9 cellular contexts compared by ENCODE assay signal in the genomic region with DNA sequence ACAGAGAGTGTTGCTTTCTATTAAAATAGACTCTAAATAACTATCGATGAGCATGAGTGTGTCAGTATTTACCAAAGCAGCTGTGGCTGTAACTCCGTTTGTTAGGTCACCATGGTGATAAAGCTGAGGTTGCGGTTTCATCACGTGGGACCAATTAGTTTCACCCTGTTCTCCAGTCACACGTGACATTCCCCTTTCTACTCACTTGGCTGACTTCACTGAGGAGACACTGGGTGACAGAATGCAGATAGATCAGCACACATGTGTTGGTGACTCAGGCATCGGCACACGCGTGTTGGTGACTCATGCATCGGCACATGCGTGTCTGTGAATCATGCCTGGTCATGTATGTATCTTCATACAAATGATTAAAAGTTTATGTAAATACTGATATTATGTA.
A peak's percentile ranks its signal among the peaks of the same experiment; 100 is the strongest.
DNase-seq lines count a peak whose midpoint lies in the region; ATAC-seq and TF ChIP-seq lines count a peak whose summit lies in the region.
"Had no signal": no experiment of that assay in that cellular context is flagged by ENCODE, and none has a peak within 500 bp of the region (broad histone marks: within the 10 kb centered on the region; RNA-seq: fewer than 3 reads in every experiment).

No MANE protein-coding gene starts in this region.

- peaks cover 10% of the 10 kb centered on the region for H3K27me3 Mint-ChIP-seq in activated CD4-positive, alpha-beta T cell treated with anti-CD3 and anti-CD28 coated beads for 36 hours

- CTCF ChIA-PET in activated CD4-positive, alpha-beta T cell treated with anti-CD3 and anti-CD28 coated beads for 36 hours (lab: Charles Lee): no interaction called here

- no peak overlapping the region for H3K4me3 Mint-ChIP-seq in activated CD4-positive, alpha-beta T cell treated with anti-CD3 and anti-CD28 coated beads for 36 hours
- H3K4me3 Mint-ChIP-seq: natural killer cell treated with Interleukin-12 subunit alpha and Interleukin-12 subunit beta and Interleukin-15 and Interleukin-18, amount 100 ng/mL, for 72 hours had no signal

- intact Hi-C loops in activated CD4-positive, alpha-beta T cell treated with anti-CD3 and anti-CD28 coated beads for 36 hours (cut with DNase I, micrococcal nuclease): no loop called here

- H3K9me3 Mint-ChIP-seq in activated CD4-positive, alpha-beta T cell treated with anti-CD3 and anti-CD28 coated beads for 36 hours (ENCODE audit: low read depth): no peaks in the 10 kb centered on the region
- H3K9me3 Mint-ChIP-seq: natural killer cell treated with Interleukin-12 subunit alpha and Interleukin-12 subunit beta and Interleukin-15 and Interleukin-18, amount 100 ng/mL, for 72 hours had no signal

- DNase-seq in activated CD4-positive, alpha-beta T cell treated with anti-CD3 and anti-CD28 coated beads for 36 hours: no peak
- no peak for DNase-seq in activated CD4-positive, alpha-beta T cell treated with anti-CD3 and anti-CD28 coated beads, Interleukin-2, amount 50 U/mL, for 4 hours
- peak; percentile 94 for DNase-seq in NCI-H748 (lab: John Stamatoyannopoulos, UW; ENCODE audit: unreplicated experiment)
- peak; percentile 77 for DNase-seq in epidermal melanocyte (ENCODE audit: insufficient read length, low spot score)
- peak; percentile 90 for DNase-seq in renal cortical epithelial cell (ENCODE audit: low read depth)
- no peak for DNase-seq in activated effector memory CD4-positive, alpha-beta T cell treated with Interleukin-2 at 50 U/mL for 16 hours
- DNase-seq in NCI-H1436 (lab: John Stamatoyannopoulos, UW): no peak
- no peak for DNase-seq in omental fat pad (ENCODE audit: low spot score)

- no peaks in the 10 kb centered on the region for H3K4me1 Mint-ChIP-seq in activated CD4-positive, alpha-beta T cell treated with anti-CD3 and anti-CD28 coated beads for 36 hours

- TF ChIP-seq CTCF in omental fat pad (IDR thresholded peaks at IDR 0.05): no peak

- no peak overlapping the region for H3K27ac Mint-ChIP-seq in activated CD4-positive, alpha-beta T cell treated with anti-CD3 and anti-CD28 coated beads for 36 hours
- H3K27ac Mint-ChIP-seq: natural killer cell treated with Interleukin-12 subunit alpha and Interleukin-12 subunit beta and Interleukin-15 and Interleukin-18, amount 100 ng/mL, for 72 hours had no signal

- peak; percentile 26 for ATAC-seq in activated CD4-positive, alpha-beta T cell treated with anti-CD3 and anti-CD28 coated beads for 36 hours
- no peak for ATAC-seq in omental fat pad (ENCODE audit: low FRiP score)

- H3K36me3 Mint-ChIP-seq in activated CD4-positive, alpha-beta T cell treated with anti-CD3 and anti-CD28 coated beads for 36 hours (ENCODE audit: low read depth): no peaks in the 10 kb centered on the region
- H3K36me3 Mint-ChIP-seq: natural killer cell treated with Interleukin-12 subunit alpha and Interleukin-12 subunit beta and Interleukin-15 and Interleukin-18, amount 100 ng/mL, for 72 hours had no signal

- POLR2A ChIA-PET in activated CD4-positive, alpha-beta T cell treated with anti-CD3 and anti-CD28 coated beads for 36 hours (lab: Charles Lee): no interaction called here

Comparison
In these comparisons a context has a peak if more than half of its experiments do, and no peak if none do; other contexts are left out.
1. DNase-seq: peak in NCI-H748 (single experiment), epidermal melanocyte (single experiment) and renal cortical epithelial cell (single experiment); none in activated CD4-positive, alpha-beta T cell treated with anti-CD3 and anti-CD28 coated beads for 36 hours (single experiment), activated CD4-positive, alpha-beta T cell treated with anti-CD3 and anti-CD28 coated beads, Interleukin-2, amount 50 U/mL, for 4 hours (0 of 2), activated effector memory CD4-positive, alpha-beta T cell treated with Interleukin-2 at 50 U/mL for 16 hours (single experiment), NCI-H1436 (single experiment) and omental fat pad (single experiment).